ENCODE assay signal across 8 cellular contexts in the genomic region with DNA sequence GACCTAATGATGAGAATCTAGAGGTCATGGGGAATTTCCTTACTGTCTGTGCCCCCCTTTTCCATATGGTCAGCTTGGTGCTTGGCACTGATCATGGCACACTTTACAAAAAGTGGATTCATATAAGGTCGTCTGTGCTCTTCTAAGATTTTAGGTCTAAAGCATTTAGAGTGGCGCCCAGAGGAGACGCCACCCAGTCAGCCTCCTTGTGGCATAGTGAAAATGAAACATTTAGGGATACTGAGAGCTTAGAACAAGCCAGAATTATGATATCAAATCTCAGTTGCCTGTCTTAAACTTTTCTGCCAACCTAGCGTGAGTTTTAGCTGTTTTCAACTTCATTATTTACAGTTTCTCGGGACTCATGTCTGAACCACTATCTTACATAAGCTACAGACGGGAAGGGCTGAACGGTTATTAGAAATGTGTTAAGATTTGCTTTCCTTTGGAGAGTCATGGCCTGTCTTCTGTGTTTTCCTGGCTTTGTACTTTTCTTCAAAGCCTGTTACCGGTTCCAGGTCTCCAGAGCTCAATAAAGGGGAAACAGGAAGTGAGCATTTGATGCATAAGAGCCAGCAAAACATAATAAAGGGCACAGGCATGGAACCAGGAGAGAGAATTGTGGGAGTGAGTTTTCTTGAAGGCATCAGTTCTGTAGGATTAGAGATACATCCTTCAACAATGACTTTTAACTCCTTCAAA. TPM values are rescaled to one million over a fixed set of nuclear protein-coding genes. Genes with fewer than 3 reads are reported as not detected.
DNase-seq lines count a peak whose midpoint lies in the region; ATAC-seq and TF ChIP-seq lines count a peak whose summit lies in the region.

No MANE protein-coding gene starts in this region.

- H2BK12ac ChIP-seq in H9 (ENCODE audit: insufficient read length, low read depth, low read length) = no peak overlapping the region

- WGBS in H9 (ENCODE audit: extremely low coverage, insufficient read length, low lambda C conversion rate) = no CpG with 5 or more reads among the region's 8 CpGs

- no peak overlapping the region for H3K18ac ChIP-seq in H9 (ENCODE audit: insufficient read length, low read depth, low read length)

- TF ChIP-seq CTCF in H9 (conservative IDR thresholded peaks at IDR 0.05) (no peak), left lung (IDR thresholded peaks at IDR 0.05) (no peak)

- H3K56ac ChIP-seq in H9 (ENCODE audit: insufficient read length, low read depth, low read length) = no peak overlapping the region

- no peaks in the 10 kb centered on the region for H3K9me3 Mint-ChIP-seq in H9
- H3K9me3 Mint-ChIP-seq in T-helper 2 cell treated with Interferon-gamma antibody and Interleukin-4, amounts not matched to agents 5 μg/mL and 100 μg/mL, for 36 hours = no peaks in the 10 kb centered on the region

- H3K9me3 ChIP-seq in H9 (ENCODE audit: control insufficient read depth, low read depth, low read length) (no peaks in the 10 kb centered on the region), left lung (no peaks in the 10 kb centered on the region)

- H3K23me2 ChIP-seq in H9 (ENCODE audit: insufficient read length, low read depth, low read length, poor library complexity, severe bottlenecking) = no peaks in the 10 kb centered on the region

- peaks cover 6% of the 10 kb centered on the region for H3K79me1 ChIP-seq in H9 (ENCODE audit: insufficient read depth, low read depth, low read length, poor library complexity, severe bottlenecking)

- H2BK120ac ChIP-seq in H9 (ENCODE audit: low read depth, low read length, poor library complexity, severe bottlenecking) = no peak overlapping the region

- H3K27ac ChIP-seq in H9 (ENCODE audit: insufficient read length, low read depth, low read length) (no peak overlapping the region), left lung (peak overlapping the region; percentile 80 to 86)

- DNase-seq in Daoy (ENCODE audit: low read depth) (peak; percentile 30), H9 (no peak), left lung (no peak), HPDE6-E6E7 (ENCODE audit: extremely low spot score) (no peak), germinal center (ENCODE audit: low spot score) (no peak)
- no peak for DNase-seq in T-helper 2 cell treated with Interferon-gamma antibody and Interleukin-4, amounts not matched to agents 5 μg/mL and 100 μg/mL, for 36 hours (ENCODE audit: low spot score)

- H3K4me1 Mint-ChIP-seq in H9 = peaks cover 19% of the 10 kb centered on the region in 2 experiments
- H3K4me1 Mint-ChIP-seq in T-helper 2 cell treated with Interferon-gamma antibody and Interleukin-4, amounts not matched to agents 5 μg/mL and 100 μg/mL, for 36 hours (ENCODE audit: low read depth) = peaks cover 27% of the 10 kb centered on the region

- intact Hi-C loops in left lung (cut with DNase I) = no loop called here

- no peak overlapping the region for H3K4me2 ChIP-seq in H9 (ENCODE audit: insufficient read depth, insufficient read length, low read length)

- H3K14ac ChIP-seq in H9 (ENCODE audit: insufficient read depth, low read length) = no peak overlapping the region

- H3K4me3 ChIP-seq in left lung = no peak overlapping the region

- ATAC-seq in left lung = peak; percentile 34
- no peak for ATAC-seq in HG02938 (IDR thresholded peaks at IDR 0.05; ENCODE audit: unreplicated experiment)
- ATAC-seq in HG02970 (IDR thresholded peaks at IDR 0.05; ENCODE audit: low FRiP score, unreplicated experiment) = no peak

- no peaks in the 10 kb centered on the region for H3K36me3 ChIP-seq in left lung

- no peak overlapping the region for H2BK15ac ChIP-seq in H9 (ENCODE audit: low read depth, low read length)

- H4K5ac ChIP-seq in H9 (ENCODE audit: insufficient read length, low read depth, low read length) = no peak overlapping the region

- no peaks in the 10 kb centered on the region for H3K27me3 Mint-ChIP-seq in H9 (ENCODE audit: low read depth)
- no peaks in the 10 kb centered on the region for H3K27me3 Mint-ChIP-seq in T-helper 2 cell treated with Interferon-gamma antibody and Interleukin-4, amounts not matched to agents 5 μg/mL and 100 μg/mL, for 36 hours (ENCODE audit: low read depth)

- peak overlapping the region in 2 of 3 experiments; percentile 26 to 74; a peak in 2 of 7 replicates for H3K27ac Mint-ChIP-seq in H9
- peak overlapping the region; percentile 71 for H3K27ac Mint-ChIP-seq in T-helper 2 cell treated with Interferon-gamma antibody and Interleukin-4, amounts not matched to agents 5 μg/mL and 100 μg/mL, for 36 hours

- H4K91ac ChIP-seq in H9 (ENCODE audit: insufficient read length, low read depth, low read length) = no peak overlapping the region

- peaks cover 12% of the 10 kb centered on the region; the same call in 1 of the 2 replicates for H3K79me2 ChIP-seq in H9 (ENCODE audit: insufficient read depth, low read length)

- H4K8ac ChIP-seq in H9 (replicated peaks; ENCODE audit: insufficient read length, low read depth, low read length) = no peak overlapping the region

- H3K27me3 ChIP-seq in H9 (ENCODE audit: insufficient read depth, low read length) = no peaks in the 10 kb centered on the region
- no peaks in the 10 kb centered on the region for H3K27me3 ChIP-seq in left lung

- H4K20me1 ChIP-seq in H9 (ENCODE audit: control insufficient read depth, insufficient read depth, insufficient read length) = no peaks in the 10 kb centered on the region

- H2BK5ac ChIP-seq in H9 (ENCODE audit: insufficient read length, low read length) = no peak overlapping the region

- no peak overlapping the region for H3K23ac ChIP-seq in H9 (ENCODE audit: insufficient read length, low read depth, low read length)

- peaks cover 0 to 10% (median 3%) of the 10 kb centered on the region in 3 experiments; a peak in 4 of 7 replicates for H3K36me3 Mint-ChIP-seq in H9 (ENCODE audit: insufficient read depth in 1 of 3, low read depth in 3 of 3)
- peaks cover 5% of the 10 kb centered on the region for H3K36me3 Mint-ChIP-seq in T-helper 2 cell treated with Interferon-gamma antibody and Interleukin-4, amounts not matched to agents 5 μg/mL and 100 μg/mL, for 36 hours (ENCODE audit: low read depth)

- H2AFZ ChIP-seq in H9 (ENCODE audit: low read length) = no peak overlapping the region

- no peak overlapping the region for H2BK20ac ChIP-seq in H9 (ENCODE audit: low read depth, low read length, poor library complexity, severe bottlenecking)

- H3T11ph ChIP-seq in H9 (ENCODE audit: low read length) = no peak overlapping the region

- H3K4ac ChIP-seq in H9 (ENCODE audit: low read depth, low read length) = no peak overlapping the region

- H2AK5ac ChIP-seq in H9 (ENCODE audit: insufficient read length, low read length) = no peak overlapping the region

- H3K4me3 Mint-ChIP-seq in H9 = no peak overlapping the region
- peak overlapping the region; percentile 64 for H3K4me3 Mint-ChIP-seq in T-helper 2 cell treated with Interferon-gamma antibody and Interleukin-4, amounts not matched to agents 5 μg/mL and 100 μg/mL, for 36 hours

- H3K9ac ChIP-seq in H9 (ENCODE audit: extremely low read depth, insufficient read length, low read length) = no peak overlapping the region

- H3K4me1 ChIP-seq in H9 (ENCODE audit: insufficient read depth, low read length) (peaks cover 7% of the 10 kb centered on the region; the same call in 1 of the 2 replicates), left lung (peaks cover 13 to 57% of the 10 kb centered on the region in 2 donors)

RNA-seq across cellular contexts. Expression of gene ZNRF1, which starts 13.7 kb away (rescaled TPM):
- 17.5 and 21.9 TPM in 2 replicates for total RNA-seq in Daoy (2014; rRNA removed; shearing (Covaris generic))
- total RNA-seq in H9 (2021) = 48.7 and 49.6 TPM in 2 replicates
- 10 to 100 TPM; 24.3 to 25.8 TPM for total RNA-seq in left lung

RNA-seq across cellular contexts. Expression of gene WDR59, which starts 27.6 kb away (rescaled TPM):
- 3.8 and 9.4 TPM in 2 replicates for total RNA-seq in Daoy (2014; rRNA removed; shearing (Covaris generic))
- total RNA-seq in H9 (2021) (91.8 and 97.5 TPM in 2 replicates), left lung (10 to 100 TPM; 46.9 to 47.1 TPM)
